1 cellular context compared by ENCODE assay signal in the genomic region with DNA sequence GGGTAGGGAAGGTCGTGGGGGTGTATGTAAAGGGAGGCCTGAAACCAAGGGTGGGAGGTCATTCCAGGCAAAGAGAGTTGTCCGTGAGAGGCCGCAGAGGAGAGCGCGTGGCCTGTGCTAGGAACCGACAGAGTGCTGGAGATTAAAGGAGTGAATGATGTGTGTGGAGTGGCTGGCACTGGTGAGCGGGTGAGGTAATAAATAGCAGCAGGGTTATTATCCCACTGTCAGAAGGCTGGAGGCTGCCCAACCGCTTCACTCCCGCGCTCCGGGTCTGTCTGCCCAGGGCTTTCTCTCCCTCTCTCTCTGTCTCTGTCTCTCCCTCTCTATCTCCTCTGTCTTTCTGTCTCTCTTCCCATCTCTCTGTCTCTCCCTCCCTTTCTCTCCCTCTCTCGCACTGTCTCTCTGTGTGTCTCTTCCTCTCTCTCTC.
TF ChIP-seq lines count a peak whose summit lies in the region.

No MANE protein-coding gene starts in this region.

TF ChIP-seq in HepG2, 621 proteins besides CTCF, POLR2A, EP300 and RAD21:
- no peak for TF ChIP-seq ZSCAN20 (CRISPR knock-in tag; IDR thresholded peaks at IDR 0.05; ENCODE audit: borderline replicate concordance)
- TF ChIP-seq, protein P1, sequence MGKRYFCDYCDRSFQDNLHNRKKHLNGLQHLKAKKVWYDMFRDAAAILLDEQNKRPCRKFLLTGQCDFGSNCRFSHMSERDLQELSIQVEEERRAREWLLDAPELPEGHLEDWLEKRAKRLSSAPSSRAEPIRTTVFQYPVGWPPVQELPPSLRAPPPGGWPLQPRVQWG (CRISPR knock-in tag; IDR thresholded peaks at IDR 0.05; ENCODE audit: borderline replicate concordance, low read depth), result no peak
- no peak for TF ChIP-seq ZNF543 (CRISPR knock-in tag; IDR thresholded peaks at IDR 0.05)
- no peak for TF ChIP-seq PAX8 (CRISPR knock-in tag; IDR thresholded peaks at IDR 0.05; ENCODE audit: borderline replicate concordance)
- TF ChIP-seq ZNF777 (CRISPR knock-in tag; IDR thresholded peaks at IDR 0.05), result no peak
- no peak for TF ChIP-seq NFE2L1 (CRISPR knock-in tag; IDR thresholded peaks at IDR 0.05; ENCODE audit: borderline replicate concordance)
- TF ChIP-seq ZNF550 (CRISPR knock-in tag; IDR thresholded peaks at IDR 0.05; ENCODE audit: borderline replicate concordance), result no peak
- TF ChIP-seq SAFB2 (CRISPR knock-in tag; IDR thresholded peaks at IDR 0.05; ENCODE audit: borderline replicate concordance, low read depth), result no peak
- no peak for TF ChIP-seq HNRNPUL1 (IDR thresholded peaks at IDR 0.05; ENCODE audit: low read depth, low read length)
- no peak for TF ChIP-seq SP2 (CRISPR knock-in tag; IDR thresholded peaks at IDR 0.05)
- no peak for TF ChIP-seq BCL3 (CRISPR knock-in tag; IDR thresholded peaks at IDR 0.05)
- no peak for TF ChIP-seq RXRA (CRISPR knock-in tag; IDR thresholded peaks at IDR 0.05)
- TF ChIP-seq ZNF510 (CRISPR knock-in tag; IDR thresholded peaks at IDR 0.05; ENCODE audit: low read depth), result no peak
- no peak for TF ChIP-seq ZNF3 (CRISPR knock-in tag; IDR thresholded peaks at IDR 0.05)
- TF ChIP-seq YY1 (IDR thresholded peaks at IDR 0.05; ENCODE audit: insufficient read depth, insufficient replicate concordance, low read depth, low read length), result no peak
- TF ChIP-seq ZNF468 (CRISPR knock-in tag; IDR thresholded peaks at IDR 0.05), result no peak
- no peak for TF ChIP-seq TOE1 (CRISPR knock-in tag; IDR thresholded peaks at IDR 0.05)
- no peak for TF ChIP-seq GATAD2A (CRISPR knock-in tag; IDR thresholded peaks at IDR 0.05)
- no peak for TF ChIP-seq NCOA1 (CRISPR knock-in tag; IDR thresholded peaks at IDR 0.05)
TF ChIP-seq in HepG2: peak in this region for 0.
